ENCODE assay signal across 17 cellular contexts in genomic region chr19:1333789-1334188, GRCh38. TPM values are rescaled to one million over a fixed set of nuclear protein-coding genes. Genes with fewer than 3 reads are reported as not detected.
"Had no signal": no experiment of that assay in that cellular context is flagged by ENCODE, and none has a peak within 500 bp of the region (broad histone marks: within the 10 kb centered on the region; RNA-seq: fewer than 3 reads in every experiment).

No MANE protein-coding gene starts in this region.

- H3K36me3 Mint-ChIP-seq: immature natural killer cell, natural killer cell, T-cell had no signal

- H3K36me3 ChIP-seq: left lung, upper lobe of left lung, WERI-Rb-1 had no signal

- H3K4me1 Mint-ChIP-seq: activated naive CD8-positive, alpha-beta T cell treated with anti-CD3 and anti-CD28 coated beads, Interleukin-2, amount 50 U/mL, for 24 hours; central memory CD8-positive, alpha-beta T cell; immature natural killer cell; natural killer cell; T-cell had no signal

- H3K4me1 ChIP-seq: left lung, upper lobe of left lung had no signal

- H3K4me3 ChIP-seq: left lung, upper lobe of left lung had no signal

- H3K9me3 ChIP-seq: left lung, upper lobe of left lung had no signal

- ATAC-seq: activated CD8-positive, alpha-beta T cell treated with anti-CD3 and anti-CD28 coated beads for 36 hours; activated naive CD8-positive, alpha-beta T cell treated with anti-CD3 and anti-CD28 coated beads, Interleukin-2, amount 50 U/mL, for 24 hours; natural killer cell; T-cell had no signal

- DNase-seq: activated CD4-positive, alpha-beta T cell treated with anti-CD3 and anti-CD28 coated beads for 4 hours; activated CD8-positive, alpha-beta memory T cell treated with anti-CD3 and anti-CD28 coated beads, Interleukin-2, amount 50 U/mL, for 4 hours; activated CD8-positive, alpha-beta T cell treated with anti-CD3 and anti-CD28 coated beads for 36 hours; activated naive CD4-positive, alpha-beta T cell; activated naive CD8-positive, alpha-beta T cell treated with anti-CD3 and anti-CD28 coated beads, Interleukin-2, amount 50 U/mL, for 24 hours; effector memory CD4-positive, alpha-beta T cell; immature natural killer cell; natural killer cell; stimulated activated CD4-positive, alpha-beta T cell treated with anti-CD3 and anti-CD28 coated beads, Interleukin-15, amount 100 ng/mL, for 24 hours; stimulated activated CD4-positive, alpha-beta T cell treated with anti-CD3 and anti-CD28 coated beads, Interleukin-4, amount 100 ng/mL, for 24 hours; T-cell; WERI-Rb-1 had no signal

- H3K27ac Mint-ChIP-seq: activated CD8-positive, alpha-beta T cell treated with anti-CD3 and anti-CD28 coated beads for 36 hours; activated naive CD8-positive, alpha-beta T cell treated with anti-CD3 and anti-CD28 coated beads, Interleukin-2, amount 50 U/mL, for 24 hours; immature natural killer cell; natural killer cell; stimulated activated naive CD8-positive, alpha-beta T cell treated with anti-CD3 and anti-CD28 coated beads, Interleukin-15, Interleukin-2, amounts not matched to agents 100 ng/mL and 50 ng/mL, for 24 hours; T-cell had no signal

- H3K4me3 Mint-ChIP-seq: activated CD8-positive, alpha-beta T cell treated with anti-CD3 and anti-CD28 coated beads for 36 hours; activated naive CD8-positive, alpha-beta T cell treated with anti-CD3 and anti-CD28 coated beads, Interleukin-2, amount 50 U/mL, for 24 hours; central memory CD8-positive, alpha-beta T cell; immature natural killer cell; natural killer cell; stimulated activated naive CD8-positive, alpha-beta T cell treated with anti-CD3 and anti-CD28 coated beads, Interleukin-15, Interleukin-2, amounts not matched to agents 100 ng/mL and 50 ng/mL, for 24 hours; T-cell had no signal

- H3K9me3 Mint-ChIP-seq: activated CD8-positive, alpha-beta T cell treated with anti-CD3 and anti-CD28 coated beads for 36 hours; activated naive CD8-positive, alpha-beta T cell treated with anti-CD3 and anti-CD28 coated beads, Interleukin-2, amount 50 U/mL, for 24 hours; central memory CD8-positive, alpha-beta T cell; immature natural killer cell; natural killer cell; stimulated activated naive CD8-positive, alpha-beta T cell treated with anti-CD3 and anti-CD28 coated beads, Interleukin-15, Interleukin-2, amounts not matched to agents 100 ng/mL and 50 ng/mL, for 24 hours; T-cell had no signal

- H3K27ac ChIP-seq: WERI-Rb-1 had no signal

RNA-seq across cellular contexts. Expression of gene EFNA2, which starts 48.1 kb away (rescaled TPM):
- total RNA-seq: activated CD8-positive, alpha-beta T cell treated with anti-CD3 and anti-CD28 coated beads for 36 hours; natural killer cell; omental fat pad; upper lobe of left lung had no signal
- polyA plus RNA-seq: immature natural killer cell had no signal
